18 cellular contexts compared by ENCODE assay signal in the genomic region with DNA sequence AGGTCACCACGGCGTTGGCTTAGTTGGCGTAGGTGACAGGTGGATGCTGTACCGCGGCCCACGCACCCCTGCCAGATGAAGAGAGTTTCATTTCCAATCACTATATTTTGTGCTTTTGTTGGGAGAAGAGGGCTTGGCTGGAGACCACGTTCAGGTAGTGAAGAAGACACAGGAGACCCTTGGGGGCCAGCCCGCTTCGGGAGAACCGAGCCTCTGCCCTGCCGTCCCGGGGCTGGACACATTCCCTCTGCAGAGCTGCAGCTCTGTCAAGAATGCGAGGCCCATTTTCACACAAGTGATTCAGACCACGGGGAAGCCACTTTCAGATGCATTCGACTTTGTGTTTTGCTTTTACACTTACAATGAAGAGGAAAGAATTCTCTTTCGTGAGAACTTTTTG. TPM values are rescaled to one million over a fixed set of nuclear protein-coding genes. Genes with fewer than 3 reads are reported as not detected.
DNase-seq lines count a peak whose midpoint lies in the region; ATAC-seq and TF ChIP-seq lines count a peak whose summit lies in the region.
"Had no signal": no experiment of that assay in that cellular context is flagged by ENCODE, and none has a peak within 500 bp of the region (broad histone marks: within the 10 kb centered on the region; RNA-seq: fewer than 3 reads in every experiment).

No MANE protein-coding gene starts in this region.

- ATAC-seq in GM21390 (IDR thresholded peaks at IDR 0.05; ENCODE audit: unreplicated experiment) = no peak
- ATAC-seq in HG03108 (IDR thresholded peaks at IDR 0.05; ENCODE audit: unreplicated experiment) = no peak
- ATAC-seq: CD8-positive, alpha-beta T cell had no signal

- H3K4me3 Mint-ChIP-seq in brain = no peak overlapping the region
- H3K4me3 Mint-ChIP-seq: B cell; CD4-positive, CD25-positive, alpha-beta regulatory T cell; CD8-positive, alpha-beta T cell had no signal

- no peaks in the 10 kb centered on the region for H3K36me3 Mint-ChIP-seq in brain
- H3K36me3 Mint-ChIP-seq: CD4-positive, CD25-positive, alpha-beta regulatory T cell; CD8-positive, alpha-beta T cell had no signal

- peak overlapping the region in 4 of 5 experiments; percentile 19 to 35 (median 30) for H3K27ac Mint-ChIP-seq in brain
- H3K27ac Mint-ChIP-seq: B cell; CD8-positive, alpha-beta T cell had no signal

- no peaks in the 10 kb centered on the region for H3K9me2 ChIP-seq in GM23248 (ENCODE audit: insufficient read depth)

- no peak overlapping the region for H4K91ac ChIP-seq in mesenchymal stem cell (ENCODE audit: low read length)

- in situ Hi-C loops in GM23248 (cut with MboI) = no loop called here

- H3K27me3 ChIP-seq in adipocyte (replicated peaks; ENCODE audit: control insufficient read depth, insufficient read depth, low read length) (peaks cover 5% of the 10 kb centered on the region), mesenchymal stem cell (ENCODE audit: control insufficient read depth in 1 of 2, insufficient read depth in 1 of 2, low read length in 2 of 2) (peaks cover 16 to 60% of the 10 kb centered on the region in 2 experiments), GM23248 (replicated peaks; ENCODE audit: insufficient read depth) (peaks cover 49% of the 10 kb centered on the region)

- peaks cover 0 to 3% (median 0%) of the 10 kb centered on the region in 5 experiments for H3K9me3 Mint-ChIP-seq in brain
- H3K9me3 Mint-ChIP-seq: CD4-positive, CD25-positive, alpha-beta regulatory T cell; CD8-positive, alpha-beta T cell had no signal

- H3K9me3 ChIP-seq in adipocyte (ENCODE audit: control insufficient read depth, low read length) (no peaks in the 10 kb centered on the region), mesenchymal stem cell (ENCODE audit: control insufficient read depth, low read length) (no peaks in the 10 kb centered on the region), GM23248 (ENCODE audit: low read depth) (no peaks in the 10 kb centered on the region)
- H3K9me3 ChIP-seq: BLaER1, Caco-2, HAP-1 had no signal

- H3K27ac ChIP-seq in mesenchymal stem cell (ENCODE audit: low read length, poor library complexity, severe bottlenecking) (no peak overlapping the region), GM23248 (no peak overlapping the region)
- H3K27ac ChIP-seq: 22Rv1, BLaER1, C4-2B had no signal

- H3K18ac ChIP-seq in mesenchymal stem cell (ENCODE audit: low read depth in 1 of 2, low read length in 2 of 2) = no peak overlapping the region

- no peak overlapping the region for H4K8ac ChIP-seq in mesenchymal stem cell (ENCODE audit: low read length)

- peaks cover 3% of the 10 kb centered on the region for H3K27me3 Mint-ChIP-seq in brain

- WGBS in mesenchymal stem cell = 87% methylated on average over 16 of the region's 16 CpGs
- WGBS in GM23248 (ENCODE audit: low coverage in 1 of 2, low lambda C conversion rate in 2 of 2, missing lambda C conversion rate in 2 of 2), 2 experiments = 74 to 77% methylated on average over 16 of the region's 16 CpGs

- DNase-seq in adipocyte (ENCODE audit: low read depth) (no peak), mesenchymal stem cell (no peak), GM23248 (no peak)
- DNase-seq: Caco-2; CD4-positive, CD25-positive, alpha-beta regulatory T cell; CD8-positive, alpha-beta T cell; DMS153; DND-41; GOT3 had no signal

- no peak overlapping the region for H2BK5ac ChIP-seq in mesenchymal stem cell (ENCODE audit: low read depth, low read length, poor library complexity, severe bottlenecking)

- H3K4me1 ChIP-seq in adipocyte (ENCODE audit: control insufficient read depth, insufficient read depth, low read length) (peaks cover 39% of the 10 kb centered on the region), mesenchymal stem cell (ENCODE audit: control insufficient read depth, insufficient read depth, low read depth, low read length) (no peaks in the 10 kb centered on the region), GM23248 (ENCODE audit: insufficient read depth) (no peaks in the 10 kb centered on the region)
- H3K4me1 ChIP-seq: Caco-2, HAP-1 had no signal

- H2BK12ac ChIP-seq in mesenchymal stem cell (ENCODE audit: low read length in 2 of 2) = no peak overlapping the region

- H3K36me3 ChIP-seq in adipocyte (ENCODE audit: control insufficient read depth, insufficient read depth, low read length, severe bottlenecking) = no peaks in the 10 kb centered on the region
- peaks cover 0 to 3% of the 10 kb centered on the region in 2 experiments for H3K36me3 ChIP-seq in mesenchymal stem cell (ENCODE audit: control insufficient read depth in 1 of 2, insufficient read depth in 2 of 2, low read depth in 1 of 2, low read length in 2 of 2)
- H3K36me3 ChIP-seq in GM23248 (ENCODE audit: low read depth) = no peaks in the 10 kb centered on the region
- H3K36me3 ChIP-seq: BLaER1, HAP-1 had no signal

- H2AFZ ChIP-seq in mesenchymal stem cell (ENCODE audit: low read depth, low read length) = no peak overlapping the region
- no peak overlapping the region for H2AFZ ChIP-seq in GM23248

- peak overlapping the region; percentile 65 for H3K9ac ChIP-seq in adipocyte (ENCODE audit: low read length)
- H3K9ac ChIP-seq in mesenchymal stem cell (ENCODE audit: low read length) = peak overlapping the region; percentile 6
- no peak overlapping the region for H3K9ac ChIP-seq in GM23248
- H3K9ac ChIP-seq: BLaER1 had no signal

- H3K4me2 ChIP-seq in mesenchymal stem cell (ENCODE audit: low read length, poor library complexity, severe bottlenecking) (no peak overlapping the region), GM23248 (ENCODE audit: unreplicated experiment) (no peak overlapping the region)
- H3K4me2 ChIP-seq: BLaER1 had no signal

- H3K4ac ChIP-seq in mesenchymal stem cell (ENCODE audit: low read depth in 1 of 2, low read length in 2 of 2) = no peak overlapping the region

- no peaks in the 10 kb centered on the region for H4K20me1 ChIP-seq in GM23248 (ENCODE audit: insufficient read depth)

- no peaks in the 10 kb centered on the region for H3K79me2 ChIP-seq in GM23248 (ENCODE audit: insufficient read depth)

- no peak overlapping the region for H2AK5ac ChIP-seq in mesenchymal stem cell (ENCODE audit: low read length, severe bottlenecking)

- no peaks in the 10 kb centered on the region for H3F3A ChIP-seq in GM23248 (ENCODE audit: insufficient read depth)

- H3K79me1 ChIP-seq in mesenchymal stem cell (replicated peaks; ENCODE audit: low read length, poor library complexity, severe bottlenecking) = no peaks in the 10 kb centered on the region

- no peak overlapping the region for H3K14ac ChIP-seq in mesenchymal stem cell (ENCODE audit: low read length in 2 of 2)

- no peak overlapping the region for H2BK15ac ChIP-seq in mesenchymal stem cell (ENCODE audit: low read depth, poor library complexity, severe bottlenecking)

- H3K4me1 Mint-ChIP-seq in brain = peaks cover 57% of the 10 kb centered on the region
- H3K4me1 Mint-ChIP-seq: B cell; CD4-positive, CD25-positive, alpha-beta regulatory T cell had no signal

- H2BK120ac ChIP-seq in mesenchymal stem cell (ENCODE audit: low read depth, low read length) = no peak overlapping the region

- TF ChIP-seq CTCF in brain (conservative IDR thresholded peaks at IDR 0.05) = no peak

- H3K23ac ChIP-seq in mesenchymal stem cell (ENCODE audit: low read length in 2 of 2) = no peak overlapping the region

- H3K4me3 ChIP-seq in adipocyte (ENCODE audit: low read length) (peak overlapping the region; percentile 15), mesenchymal stem cell (ENCODE audit: insufficient read depth in 1 of 2, low read depth in 1 of 2, low read length in 2 of 2) (peak overlapping the region in 1 of 2 experiments; percentile 44), GM23248 (no peak overlapping the region)
- H3K4me3 ChIP-seq: BLaER1, HAP-1 had no signal

RNA-seq across cellular contexts. Expression of gene ARHGEF16, which starts 55.7 kb away (rescaled TPM):
- 13.5 TPM for polyA plus RNA-seq in brain (ENCODE audit: insufficient read depth, low read depth, low replicate concordance)
- 0.73 TPM for polyA plus RNA-seq in mesenchymal stem cell (2013, experiment 1 of 2)
- polyA plus RNA-seq in mesenchymal stem cell (2013, experiment 2 of 2) = 0.49 TPM
- not detected in 2 replicates for total RNA-seq in GM23248 (2014; rRNA removed; shearing (Covaris generic))
- not detected in 2 replicates for polyA plus RNA-seq in GM23248 (2016; fragmentation: Nextera tagmentation; extraction: Ambion mirVana)
- total RNA-seq: CD4-positive, CD25-positive, alpha-beta regulatory T cell; CD8-positive, alpha-beta T cell had no signal
- polyA plus RNA-seq: AG04450; CD4-positive, CD25-positive, alpha-beta regulatory T cell had no signal

Comparison
In these comparisons a context has a peak if more than half of its experiments do, and no peak if none do; other contexts are left out.
1. RNA of gene ARHGEF16, which starts 55.7 kb away (polyA plus RNA-seq): 13.5 TPM in brain (single experiment); not detected in GM23248; every median in the first group is over 10 times any median in the second.